Comparison of ENCODE assay signal across 1 cellular context in the genomic region with DNA sequence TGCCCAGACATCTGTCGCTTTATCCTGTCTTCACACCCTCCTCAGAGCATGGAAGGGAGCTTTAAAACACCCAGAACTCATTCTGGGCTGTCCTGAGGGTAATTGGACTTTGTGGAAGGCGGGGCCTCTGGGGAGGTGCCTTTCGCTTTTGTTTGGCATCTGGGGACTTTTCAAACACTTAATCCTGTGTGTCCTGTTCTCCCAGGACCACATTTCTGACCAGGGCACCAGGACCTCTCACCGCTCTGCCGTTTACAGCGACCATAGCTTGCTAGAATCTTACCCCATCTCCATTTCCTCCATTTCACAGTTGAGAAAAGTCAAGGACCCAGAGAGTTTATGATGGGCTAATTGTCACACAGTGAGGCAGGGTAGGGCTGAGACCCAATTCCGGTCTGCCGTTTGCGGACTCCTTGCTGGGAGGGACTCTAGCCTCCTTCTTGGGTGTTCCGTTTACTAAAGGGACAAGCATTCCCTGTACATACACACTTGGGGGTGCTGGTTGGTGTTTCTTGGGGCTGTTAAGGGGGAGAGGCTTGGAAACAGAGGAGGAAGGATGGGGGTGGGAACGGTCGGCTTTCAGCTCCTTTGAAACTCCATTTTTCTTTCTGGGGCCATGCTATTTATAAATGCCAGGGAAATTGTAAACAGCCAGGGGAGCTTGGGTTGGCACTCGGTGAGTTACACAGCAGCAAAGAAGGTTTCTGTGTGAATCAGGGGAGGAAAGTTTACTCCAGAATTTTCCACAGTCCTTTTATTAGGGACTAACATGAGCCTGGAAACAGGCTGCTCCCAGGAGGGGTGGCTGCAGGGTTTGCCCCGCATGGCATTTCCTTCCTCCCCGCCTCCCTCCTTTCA.
TF ChIP-seq lines count a peak whose summit lies in the region.

No MANE protein-coding gene starts in this region.

TF ChIP-seq in H1, 55 proteins besides CTCF, POLR2A, EP300 and RAD21 (continued from another document):
- TF ChIP-seq CHD1 (IDR thresholded peaks at IDR 0.05; ENCODE audit: low read depth, low read length): no peak
TF ChIP-seq in H1: peak in this region for 2.
